1 cellular context compared by ENCODE assay signal in the genomic region with DNA sequence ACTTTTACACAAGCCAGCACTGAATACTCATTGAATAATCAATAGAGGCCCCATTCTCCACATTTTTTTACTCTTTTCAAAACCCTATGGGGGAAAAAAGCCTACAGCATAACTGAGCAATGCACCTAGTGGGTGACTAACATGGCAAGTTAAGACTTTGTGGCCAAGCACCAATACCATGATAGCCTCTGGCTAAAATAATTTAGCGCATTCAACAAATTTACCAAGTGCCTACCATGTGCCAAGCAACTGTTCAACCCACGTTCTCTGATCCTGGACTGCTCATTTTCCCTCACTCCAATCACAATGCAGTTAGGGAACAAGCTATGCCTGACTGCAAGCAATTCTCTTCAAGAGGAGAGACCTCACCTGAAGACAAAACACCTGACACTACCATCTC.
TF ChIP-seq lines count a peak whose summit lies in the region.

No MANE protein-coding gene starts in this region.

TF ChIP-seq in GM12878, 131 proteins besides CTCF, POLR2A, EP300 and RAD21 (continued from another document):
- TF ChIP-seq, protein P1, sequence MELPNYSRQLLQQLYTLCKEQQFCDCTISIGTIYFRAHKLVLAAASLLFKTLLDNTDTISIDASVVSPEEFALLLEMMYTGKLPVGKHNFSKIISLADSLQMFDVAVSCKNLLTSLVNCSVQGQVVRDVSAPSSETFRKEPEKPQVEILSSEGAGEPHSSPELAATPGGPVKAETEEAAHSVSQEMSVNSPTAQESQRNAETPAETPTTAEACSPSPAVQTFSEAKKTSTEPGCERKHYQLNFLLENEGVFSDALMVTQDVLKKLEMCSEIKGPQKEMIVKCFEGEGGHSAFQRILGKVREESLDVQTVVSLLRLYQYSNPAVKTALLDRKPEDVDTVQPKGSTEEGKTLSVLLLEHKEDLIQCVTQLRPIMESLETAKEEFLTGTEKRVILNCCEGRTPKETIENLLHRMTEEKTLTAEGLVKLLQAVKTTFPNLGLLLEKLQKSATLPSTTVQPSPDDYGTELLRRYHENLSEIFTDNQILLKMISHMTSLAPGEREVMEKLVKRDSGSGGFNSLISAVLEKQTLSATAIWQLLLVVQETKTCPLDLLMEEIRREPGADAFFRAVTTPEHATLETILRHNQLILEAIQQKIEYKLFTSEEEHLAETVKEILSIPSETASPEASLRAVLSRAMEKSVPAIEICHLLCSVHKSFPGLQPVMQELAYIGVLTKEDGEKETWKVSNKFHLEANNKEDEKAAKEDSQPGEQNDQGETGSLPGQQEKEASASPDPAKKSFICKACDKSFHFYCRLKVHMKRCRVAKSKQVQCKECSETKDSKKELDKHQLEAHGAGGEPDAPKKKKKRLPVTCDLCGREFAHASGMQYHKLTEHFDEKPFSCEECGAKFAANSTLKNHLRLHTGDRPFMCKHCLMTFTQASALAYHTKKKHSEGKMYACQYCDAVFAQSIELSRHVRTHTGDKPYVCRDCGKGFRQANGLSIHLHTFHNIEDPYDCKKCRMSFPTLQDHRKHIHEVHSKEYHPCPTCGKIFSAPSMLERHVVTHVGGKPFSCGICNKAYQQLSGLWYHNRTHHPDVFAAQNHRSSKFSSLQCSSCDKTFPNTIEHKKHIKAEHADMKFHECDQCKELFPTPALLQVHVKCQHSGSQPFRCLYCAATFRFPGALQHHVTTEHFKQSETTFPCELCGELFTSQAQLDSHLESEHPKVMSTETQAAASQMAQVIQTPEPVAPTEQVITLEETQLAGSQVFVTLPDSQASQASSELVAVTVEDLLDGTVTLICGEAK (IDR thresholded peaks at IDR 0.05; ENCODE audit: borderline replicate concordance), result no peak
- no peak for TF ChIP-seq BACH1 (IDR thresholded peaks at IDR 0.05; ENCODE audit: borderline replicate concordance)
- no peak for TF ChIP-seq SMAD5 (IDR thresholded peaks at IDR 0.05; ENCODE audit: low read depth)
- no peak for TF ChIP-seq YY1 (IDR thresholded peaks at IDR 0.05; ENCODE audit: low read depth, low read length)
- TF ChIP-seq NFYA (IDR thresholded peaks at IDR 0.05; ENCODE audit: borderline replicate concordance, low read depth, low read length), result no peak
- TF ChIP-seq JUND (IDR thresholded peaks at IDR 0.05; ENCODE audit: low read depth, low read length), result no peak
- TF ChIP-seq POLR2AphosphoS2 (IDR thresholded peaks at IDR 0.05; ENCODE audit: low read depth, low read length), result no peak
- TF ChIP-seq HDAC6 (IDR thresholded peaks at IDR 0.05; ENCODE audit: unreplicated experiment), result no peak
